18 cellular contexts compared by ENCODE assay signal in genomic region chr2:128604045-128604444, GRCh38.
DNase-seq lines count a peak whose midpoint lies in the region; ATAC-seq and TF ChIP-seq lines count a peak whose summit lies in the region.
"Had no signal": no experiment of that assay in that cellular context is flagged by ENCODE, and none has a peak within 500 bp of the region (broad histone marks: within the 10 kb centered on the region; RNA-seq: fewer than 3 reads in every experiment).

No MANE protein-coding gene starts in this region.

- no peaks in the 10 kb centered on the region for H3K36me3 ChIP-seq in NT2/D1 (ENCODE audit: insufficient read depth, insufficient read length, low read length)
- no peaks in the 10 kb centered on the region for H3K36me3 ChIP-seq in left lung

- H3K4me1 ChIP-seq in NT2/D1 (ENCODE audit: insufficient read depth, insufficient read length) (peaks cover 3% of the 10 kb centered on the region), left lung (peaks cover 0 to 4% of the 10 kb centered on the region in 2 donors)

- ATAC-seq in left lung: no peak
- no peak for ATAC-seq in sciatic nerve
- ATAC-seq in SK-N-SH treated with all-trans-retinoic acid at 6 μM for 48 hours: no peak
- ATAC-seq: GM12878 had no signal

- no peaks in the 10 kb centered on the region for H3K27me3 ChIP-seq in NT2/D1 (ENCODE audit: insufficient read depth, insufficient read length)
- no peaks in the 10 kb centered on the region for H3K27me3 ChIP-seq in left lung

- H3K27ac ChIP-seq in left lung: no peak overlapping the region
- H3K27ac ChIP-seq: HL-60, RWPE1 had no signal

- peak overlapping the region; percentile 36 for H3K9ac ChIP-seq in NT2/D1 (ENCODE audit: insufficient read length, low read depth)

- DNase-seq in activated effector memory CD4-positive, alpha-beta T cell treated with anti-CD3 and anti-CD28 coated beads, Interleukin-2, amount 50 U/mL, for 16 hours: peak; percentile 21
- no peak for DNase-seq in activated effector memory CD4-positive, alpha-beta T cell treated with Interleukin-2 at 50 U/mL for 16 hours
- DNase-seq in NT2/D1 (ENCODE audit: low read depth, low spot score) (no peak), left lung (peak; percentile 10 to 46), sciatic nerve (ENCODE audit: low spot score) (peak; percentile 47), amniotic stem cell (lab: John Stamatoyannopoulos, UW) (no peak), foreskin fibroblast (no peak)
- DNase-seq: CD8-positive, alpha-beta memory T cell; DMS79 treated with DMSO at 0.1 percent for 48 hours; HCEC 1CT; NCI-H1105 treated with DMSO at 0.1 percent for 48 hours; NCI-H187 treated with DMSO at 0.1 percent for 48 hours; NK-92 treated with Interleukin-12 subunit alpha and Interleukin-12 subunit beta, amount 100 ng/mL, for 24 hours; OCI-M1 had no signal

- TF ChIP-seq CTCF in left lung (IDR thresholded peaks at IDR 0.05) (no peak), foreskin fibroblast (IDR thresholded peaks at IDR 0.05; ENCODE audit: low read depth, low read length) (no peak)

- H3K9me3 ChIP-seq in NT2/D1 (ENCODE audit: insufficient read depth, low read length) (no peaks in the 10 kb centered on the region), left lung (no peaks in the 10 kb centered on the region)

- H3K4me3 ChIP-seq in NT2/D1 (ENCODE audit: insufficient read length, low read depth) (no peak overlapping the region), left lung (no peak overlapping the region), foreskin fibroblast (ENCODE audit: low read depth in 1 of 2, low read length in 2 of 2) (no peak overlapping the region)
- H3K4me3 ChIP-seq: GM12878 had no signal

- intact Hi-C loops in left lung (cut with DNase I) (no loop called here), sciatic nerve (cut with DNase I) (no loop called here)

TF ChIP-seq in SK-N-SH treated with all-trans-retinoic acid at 6 μM for 48 hours, 23 proteins besides CTCF, POLR2A, EP300 and RAD21:
- TF ChIP-seq CSRNP3 (CRISPR knock-in tag; IDR thresholded peaks at IDR 0.05) (no peak), ZFP3 (CRISPR knock-in tag; IDR thresholded peaks at IDR 0.05) (no peak), ESRRG (CRISPR knock-in tag; IDR thresholded peaks at IDR 0.05) (no peak), ISL1 (CRISPR knock-in tag; IDR thresholded peaks at IDR 0.05) (no peak), OSR1 (CRISPR knock-in tag; IDR thresholded peaks at IDR 0.05) (no peak), PPARA (CRISPR knock-in tag; IDR thresholded peaks at IDR 0.05; ENCODE audit: borderline replicate concordance) (no peak), GLIS3 (CRISPR knock-in tag; IDR thresholded peaks at IDR 0.05) (no peak), PATZ1 (CRISPR knock-in tag; IDR thresholded peaks at IDR 0.05; ENCODE audit: borderline replicate concordance) (no peak), ZFP30 (CRISPR knock-in tag; IDR thresholded peaks at IDR 0.05) (no peak), SNAI2 (CRISPR knock-in tag; IDR thresholded peaks at IDR 0.05) (no peak)

Comparison
In these comparisons a context has a peak if more than half of its experiments do, and no peak if none do; other contexts are left out.
1. DNase-seq: peak in activated effector memory CD4-positive, alpha-beta T cell treated with anti-CD3 and anti-CD28 coated beads, Interleukin-2, amount 50 U/mL, for 16 hours (single experiment), left lung (2 of 2) and sciatic nerve (single experiment); none in activated effector memory CD4-positive, alpha-beta T cell treated with Interleukin-2 at 50 U/mL for 16 hours (single experiment), NT2/D1 (single experiment), amniotic stem cell (single experiment) and foreskin fibroblast (0 of 2).